In the genomic region with DNA sequence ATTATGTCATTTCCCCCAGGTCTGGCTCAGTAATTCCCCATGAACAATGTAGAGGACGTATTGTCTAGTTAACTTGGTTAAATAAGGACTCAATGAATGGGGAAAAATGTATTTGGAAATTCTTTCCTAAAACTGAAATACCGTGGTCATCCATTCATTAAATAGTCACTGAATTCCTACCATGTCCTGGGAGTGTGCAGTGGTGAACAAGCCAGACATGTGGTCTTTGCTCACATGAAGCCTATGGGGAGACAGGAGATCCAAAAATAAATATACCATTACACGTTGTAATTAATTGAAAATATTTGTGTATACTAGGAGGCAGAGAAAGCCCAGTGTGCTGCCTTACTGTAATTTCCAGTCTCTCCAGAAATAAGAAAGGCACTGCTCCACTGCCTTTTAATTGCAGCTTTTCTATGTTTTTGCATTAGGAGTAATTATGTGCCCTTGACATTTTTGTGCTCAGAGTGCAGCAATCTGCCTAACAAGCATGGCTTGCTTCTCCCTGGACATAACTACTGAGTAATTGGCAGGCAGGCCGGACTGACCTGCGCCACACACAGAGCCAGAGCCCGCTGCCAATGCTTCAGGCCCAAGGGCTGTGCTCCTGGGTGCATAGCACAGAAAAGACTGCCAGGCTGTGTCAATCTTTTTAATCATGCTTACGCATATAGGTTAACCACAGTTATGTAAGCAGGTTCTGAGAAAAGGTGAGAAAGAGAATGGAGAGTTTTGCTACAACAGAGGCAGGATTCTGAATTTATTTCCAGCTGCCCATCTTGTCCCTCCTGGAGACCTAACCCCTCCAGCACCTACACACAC, we compare ENCODE assay signal across 10 cellular contexts. TPM values are rescaled to one million over a fixed set of nuclear protein-coding genes. Genes with fewer than 3 reads are reported as not detected.
DNase-seq lines count a peak whose midpoint lies in the region; ATAC-seq and TF ChIP-seq lines count a peak whose summit lies in the region.
"Had no signal": no experiment of that assay in that cellular context is flagged by ENCODE, and none has a peak within 500 bp of the region (broad histone marks: within the 10 kb centered on the region; RNA-seq: fewer than 3 reads in every experiment).

No MANE protein-coding gene starts in this region.

- 38 to 44% methylated on average over 7 of the region's 7 CpGs for WGBS in esophagus, 2 donors

- H3K4me1 ChIP-seq in esophagus (ENCODE audit: control insufficient read depth in 2 of 2, insufficient read depth in 2 of 2, low read length in 1 of 2), result peaks cover 0 to 2% of the 10 kb centered on the region in 2 donors

- H3K9me3 ChIP-seq in esophagus (ENCODE audit: control insufficient read depth in 2 of 2, insufficient read depth in 1 of 2, low read depth in 1 of 2, low read length in 1 of 2), result no peaks in the 10 kb centered on the region
- H3K9me3 ChIP-seq: A549 had no signal

- in situ Hi-C loops in GM13977 (cut with MboI; ENCODE audit: low pct_unique_long_range_greater_than_20kb, low sequenced_read_pairs, unreplicated experiment), result no loop called here

- no peak overlapping the region for H3K4me3 Mint-ChIP-seq in stimulated activated memory B cell treated with anti-CD40 and anti-IgM and Interleukin-4, amounts not matched to agents 10 μg/mL and 1 μg/mL and 100 μg/mL, for 72 hours

- no peaks in the 10 kb centered on the region for H3K27me3 ChIP-seq in esophagus (ENCODE audit: control insufficient read depth in 1 of 2, insufficient read depth in 2 of 2, low read length in 2 of 2)

- H3K27me3 Mint-ChIP-seq in stimulated activated memory B cell treated with anti-CD40 and anti-IgM and Interleukin-4, amounts not matched to agents 10 μg/mL and 1 μg/mL and 100 μg/mL, for 72 hours, result no peaks in the 10 kb centered on the region

- no peaks in the 10 kb centered on the region for H3K9me3 Mint-ChIP-seq in stimulated activated memory B cell treated with anti-CD40 and anti-IgM and Interleukin-4, amounts not matched to agents 10 μg/mL and 1 μg/mL and 100 μg/mL, for 72 hours

- H3K36me3 ChIP-seq in esophagus (ENCODE audit: control insufficient read depth in 2 of 2, insufficient read depth in 2 of 2, low read length in 1 of 2), result no peaks in the 10 kb centered on the region

- peak; percentile 48 for ATAC-seq in stimulated activated memory B cell treated with anti-CD40 and anti-IgM and Interleukin-4, amounts not matched to agents 10 μg/mL and 1 μg/mL and 100 μg/mL, for 72 hours
- ATAC-seq in HG03439 (IDR thresholded peaks at IDR 0.05; ENCODE audit: unreplicated experiment), result no peak
- no peak for ATAC-seq in GM18907 (IDR thresholded peaks at IDR 0.05; ENCODE audit: unreplicated experiment)
- ATAC-seq: A549 had no signal

- H3K27ac ChIP-seq in esophagus (ENCODE audit: low read depth in 2 of 2, low read length in 1 of 2), result peak overlapping the region; percentile 71 to 72
- H3K27ac ChIP-seq: A549, KMS-11 had no signal

- H3K4me1 Mint-ChIP-seq in stimulated activated memory B cell treated with anti-CD40 and anti-IgM and Interleukin-4, amounts not matched to agents 10 μg/mL and 1 μg/mL and 100 μg/mL, for 72 hours, result peaks cover 14% of the 10 kb centered on the region

- H3K27ac Mint-ChIP-seq in stimulated activated memory B cell treated with anti-CD40 and anti-IgM and Interleukin-4, amounts not matched to agents 10 μg/mL and 1 μg/mL and 100 μg/mL, for 72 hours, result no peak overlapping the region

- H3K36me3 Mint-ChIP-seq in stimulated activated memory B cell treated with anti-CD40 and anti-IgM and Interleukin-4, amounts not matched to agents 10 μg/mL and 1 μg/mL and 100 μg/mL, for 72 hours, result no peaks in the 10 kb centered on the region

- no peak for TF ChIP-seq CTCF in GM13977 (IDR thresholded peaks at IDR 0.05; ENCODE audit: extremely low read depth, insufficient read depth, missing control alignments)

- peak; percentile 23 for DNase-seq in NCI-H1092 treated with DMSO at 0.1 percent for 48 hours (lab: John Stamatoyannopoulos, UW)
- no peak for DNase-seq in NCI-H1092 (lab: John Stamatoyannopoulos, UW)
- peak in 3 of 5 experiments; percentile 48 to 90 (median 80) for DNase-seq in T-helper 2 cell
- no peak for DNase-seq in GM13977 (ENCODE audit: low spot score)

- no peak overlapping the region for H3K4me3 ChIP-seq in esophagus (ENCODE audit: low read depth in 1 of 2, low read length in 2 of 2)
- H3K4me3 ChIP-seq: A549 had no signal

RNA-seq across cellular contexts. Expression of a gene that starts 22.2 kb away (rescaled TPM):
- 10 to 100 TPM in 1 of 2 donors, 1 to 10 TPM in 1; 8.5 to 11.2 TPM for polyA plus RNA-seq in esophagus

Comparison
In these comparisons a context has a peak if more than half of its experiments do, and no peak if none do; other contexts are left out.
1. DNase-seq: peak in NCI-H1092 treated with DMSO at 0.1 percent for 48 hours (single experiment) and T-helper 2 cell (3 of 5); none in NCI-H1092 (single experiment) and GM13977 (single experiment).